ENCODE assay signal across 24 cellular contexts in the genomic region with DNA sequence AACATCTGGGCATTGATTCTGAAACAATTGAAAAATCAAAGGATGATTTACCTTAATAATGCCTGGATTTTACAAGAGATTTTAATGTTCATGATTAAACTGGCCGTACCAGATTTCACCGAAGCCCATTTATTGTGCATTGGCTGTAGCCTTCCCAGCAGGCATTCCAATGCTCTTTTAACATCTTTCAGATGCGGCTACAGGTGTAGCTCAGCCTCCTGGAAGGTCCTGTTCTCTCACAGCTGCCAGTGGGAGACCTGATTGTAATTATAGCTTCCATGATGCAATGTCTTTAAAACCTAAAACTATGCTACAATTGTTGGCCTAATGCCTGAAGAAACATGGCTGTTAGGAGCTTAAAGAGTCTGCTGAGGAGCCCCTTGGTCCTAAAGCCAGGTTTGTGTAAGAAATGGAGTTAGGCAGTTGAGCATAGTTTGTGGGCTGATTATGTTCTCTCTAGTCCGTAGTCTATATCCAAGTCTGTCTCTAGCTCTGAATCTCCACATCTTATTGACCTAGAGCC.
A peak's percentile ranks its signal among the peaks of the same experiment; 100 is the strongest.
DNase-seq lines count a peak whose midpoint lies in the region; ATAC-seq, FAIRE-seq and TF ChIP-seq lines count a peak whose summit lies in the region.
"Had no signal": no experiment of that assay in that cellular context is flagged by ENCODE, and none has a peak within 500 bp of the region (broad histone marks: within the 10 kb centered on the region; RNA-seq: fewer than 3 reads in every experiment).

No MANE protein-coding gene starts in this region.

- H3K4me3 ChIP-seq in astrocyte (ENCODE audit: insufficient read depth, low read depth, low read length) (no peak overlapping the region), mesenchymal stem cell (ENCODE audit: insufficient read depth in 1 of 2, low read depth in 1 of 2, low read length in 2 of 2) (no peak overlapping the region)
- H3K4me3 ChIP-seq: cardiac muscle cell, heart left ventricle had no signal

- no peak overlapping the region for H2BK5ac ChIP-seq in mesenchymal stem cell (ENCODE audit: low read depth, low read length, poor library complexity, severe bottlenecking)

- H2BK15ac ChIP-seq in mesenchymal stem cell (ENCODE audit: low read depth, poor library complexity, severe bottlenecking), result no peak overlapping the region

- peaks cover 4% of the 10 kb centered on the region for H3K36me3 Mint-ChIP-seq in astrocyte (ENCODE audit: low read depth, unreplicated experiment)
- H3K36me3 Mint-ChIP-seq in stimulated activated memory B cell treated with anti-CD40 and anti-IgM and Interleukin-4, amounts not matched to agents 10 μg/mL and 1 μg/mL and 100 μg/mL, for 72 hours, result no peaks in the 10 kb centered on the region

- DNase-seq in astrocyte (ENCODE audit: low read depth) (no peak), fibroblast of peridontal ligament (ENCODE audit: extremely low read depth) (peak; percentile 45), KG1 (lab: John Stamatoyannopoulos, UW) (no peak), mesenchymal stem cell (no peak)
- DNase-seq: activated CD4-positive, alpha-beta T cell treated with anti-CD3 and anti-CD28 coated beads for 1 hour; activated CD8-positive, alpha-beta T cell treated with anti-CD3 and anti-CD28 coated beads for 36 hours; activated effector memory CD4-positive, alpha-beta T cell treated with Interleukin-2 at 50 U/mL for 16 hours; CD4-positive, alpha-beta memory T cell; dermis blood vessel endothelial cell; DMS 273 treated with DMSO at 0.1 percent for 48 hours; heart left ventricle; left colon; MM.1S; naive thymus-derived CD4-positive, alpha-beta T cell; NCI-H1436 treated with DMSO at 0.1 percent for 48 hours; NCI-H524 treated with DMSO at 0.1 percent for 48 hours; RPMI8226; stimulated activated CD4-positive, alpha-beta T cell treated with anti-CD3 and anti-CD28 coated beads, Interleukin-4, amount 100 ng/mL, for 1 hour; stimulated activated naive CD4-positive, alpha-beta T cell treated with Interleukin-2 at 50 U/mL for 16 hours had no signal

- H3K4me2 ChIP-seq in astrocyte (ENCODE audit: low read length) (no peak overlapping the region), mesenchymal stem cell (ENCODE audit: low read length, poor library complexity, severe bottlenecking) (no peak overlapping the region)

- H3K27ac Mint-ChIP-seq in astrocyte (ENCODE audit: unreplicated experiment), result peak overlapping the region; percentile 9
- peak overlapping the region; percentile 30 for H3K27ac Mint-ChIP-seq in stimulated activated memory B cell treated with anti-CD40 and anti-IgM and Interleukin-4, amounts not matched to agents 10 μg/mL and 1 μg/mL and 100 μg/mL, for 72 hours
- H3K27ac Mint-ChIP-seq: activated CD8-positive, alpha-beta T cell treated with anti-CD3 and anti-CD28 coated beads for 36 hours; CD4-positive, alpha-beta memory T cell; naive thymus-derived CD4-positive, alpha-beta T cell had no signal

- H3K18ac ChIP-seq in mesenchymal stem cell (ENCODE audit: low read depth in 1 of 2, low read length in 2 of 2), result no peak overlapping the region

- no peak for FAIRE-seq in astrocyte (lab: Jason Lieb, UNC)
- FAIRE-seq: TTC549 had no signal

- no peaks in the 10 kb centered on the region for H3K79me2 ChIP-seq in astrocyte (ENCODE audit: insufficient read depth, low read length)

- ATAC-seq in stimulated activated memory B cell treated with anti-CD40 and anti-IgM and Interleukin-4, amounts not matched to agents 10 μg/mL and 1 μg/mL and 100 μg/mL, for 72 hours, result no peak
- no peak for ATAC-seq in GM18505 (IDR thresholded peaks at IDR 0.05; ENCODE audit: unreplicated experiment)
- ATAC-seq: activated CD8-positive, alpha-beta T cell treated with anti-CD3 and anti-CD28 coated beads for 36 hours; heart left ventricle; left colon; naive thymus-derived CD4-positive, alpha-beta T cell had no signal

- no peak for TF ChIP-seq CTCF in astrocyte (IDR thresholded peaks at IDR 0.05; ENCODE audit: insufficient read depth, low read depth, low read length)

- H3K27ac ChIP-seq in astrocyte (ENCODE audit: low read depth, low read length) (no peak overlapping the region), mesenchymal stem cell (ENCODE audit: low read length, poor library complexity, severe bottlenecking) (no peak overlapping the region)
- H3K27ac ChIP-seq: cardiac muscle cell, heart left ventricle had no signal

- no peak overlapping the region for H3K4ac ChIP-seq in mesenchymal stem cell (ENCODE audit: low read depth in 1 of 2, low read length in 2 of 2)

- H3K4me1 ChIP-seq in astrocyte (ENCODE audit: insufficient read depth, low read length), result no peaks in the 10 kb centered on the region
- no peaks in the 10 kb centered on the region for H3K4me1 ChIP-seq in mesenchymal stem cell (ENCODE audit: control insufficient read depth, insufficient read depth, low read depth, low read length)

- H3K9me3 Mint-ChIP-seq in astrocyte (ENCODE audit: unreplicated experiment), result peaks cover 14% of the 10 kb centered on the region
- H3K9me3 Mint-ChIP-seq in stimulated activated memory B cell treated with anti-CD40 and anti-IgM and Interleukin-4, amounts not matched to agents 10 μg/mL and 1 μg/mL and 100 μg/mL, for 72 hours, result peaks cover 14% of the 10 kb centered on the region

- no peak for TF ChIP-seq RAD21 in Ishikawa (IDR thresholded peaks at IDR 0.05; ENCODE audit: low read depth)

- no peaks in the 10 kb centered on the region for H4K20me1 ChIP-seq in astrocyte (ENCODE audit: insufficient read depth, low read length)

- no peak overlapping the region for H3K4me3 Mint-ChIP-seq in astrocyte (ENCODE audit: unreplicated experiment)
- no peak overlapping the region for H3K4me3 Mint-ChIP-seq in stimulated activated memory B cell treated with anti-CD40 and anti-IgM and Interleukin-4, amounts not matched to agents 10 μg/mL and 1 μg/mL and 100 μg/mL, for 72 hours
- H3K4me3 Mint-ChIP-seq: activated CD8-positive, alpha-beta T cell treated with anti-CD3 and anti-CD28 coated beads for 36 hours; CD4-positive, alpha-beta memory T cell; naive thymus-derived CD4-positive, alpha-beta T cell had no signal

- H3K14ac ChIP-seq in mesenchymal stem cell (ENCODE audit: low read length in 2 of 2), result no peak overlapping the region

- H2AK5ac ChIP-seq in mesenchymal stem cell (ENCODE audit: low read length, severe bottlenecking), result no peak overlapping the region

- H3K27me3 ChIP-seq in astrocyte (ENCODE audit: insufficient read depth, low read length) (no peaks in the 10 kb centered on the region), mesenchymal stem cell (ENCODE audit: control insufficient read depth in 1 of 2, insufficient read depth in 1 of 2, low read length in 2 of 2) (no peaks in the 10 kb centered on the region)
- H3K27me3 ChIP-seq: cardiac muscle cell, heart left ventricle had no signal

- TF ChIP-seq EP300 in Ishikawa (IDR thresholded peaks at IDR 0.05; ENCODE audit: borderline replicate concordance), result no peak

- H4K91ac ChIP-seq in mesenchymal stem cell (ENCODE audit: low read length), result no peak overlapping the region

- H3K79me1 ChIP-seq in mesenchymal stem cell (replicated peaks; ENCODE audit: low read length, poor library complexity, severe bottlenecking), result peaks cover 11% of the 10 kb centered on the region

- H2AFZ ChIP-seq in astrocyte (ENCODE audit: low read depth, low read length) (no peak overlapping the region), mesenchymal stem cell (ENCODE audit: low read depth, low read length) (no peak overlapping the region)

- no peak overlapping the region for H2BK120ac ChIP-seq in mesenchymal stem cell (ENCODE audit: low read depth, low read length)

- H3K23ac ChIP-seq in mesenchymal stem cell (ENCODE audit: low read length in 2 of 2), result no peak overlapping the region

- H3K9ac ChIP-seq in astrocyte (ENCODE audit: low read length), result no peak overlapping the region
- no peak overlapping the region for H3K9ac ChIP-seq in mesenchymal stem cell (ENCODE audit: low read length)

- no peak overlapping the region for H2BK12ac ChIP-seq in mesenchymal stem cell (ENCODE audit: low read length in 2 of 2)

- no peak overlapping the region for H4K8ac ChIP-seq in mesenchymal stem cell (ENCODE audit: low read length)

- H3K27me3 Mint-ChIP-seq in astrocyte (ENCODE audit: low read depth, unreplicated experiment), result no peaks in the 10 kb centered on the region
- H3K27me3 Mint-ChIP-seq in stimulated activated memory B cell treated with anti-CD40 and anti-IgM and Interleukin-4, amounts not matched to agents 10 μg/mL and 1 μg/mL and 100 μg/mL, for 72 hours, result no peaks in the 10 kb centered on the region
- H3K27me3 Mint-ChIP-seq: activated CD8-positive, alpha-beta T cell treated with anti-CD3 and anti-CD28 coated beads for 36 hours; CD4-positive, alpha-beta memory T cell; naive thymus-derived CD4-positive, alpha-beta T cell had no signal

- no peak for TF ChIP-seq POLR2A in GM18505 (IDR thresholded peaks at IDR 0.05; ENCODE audit: borderline replicate concordance, extremely low read depth, insufficient read depth, insufficient read length)

- H3K36me3 ChIP-seq in astrocyte (ENCODE audit: insufficient read depth, low read length), result no peaks in the 10 kb centered on the region
- no peaks in the 10 kb centered on the region for H3K36me3 ChIP-seq in mesenchymal stem cell (ENCODE audit: control insufficient read depth in 1 of 2, insufficient read depth in 2 of 2, low read depth in 1 of 2, low read length in 2 of 2)
- H3K36me3 ChIP-seq: cardiac muscle cell, heart left ventricle had no signal

- WGBS in mesenchymal stem cell, result 99% methylated on average over 4 of the region's 4 CpGs

- peaks cover 3% of the 10 kb centered on the region for H3K9me3 ChIP-seq in astrocyte (ENCODE audit: insufficient read depth, low read depth, low read length)
- H3K9me3 ChIP-seq in mesenchymal stem cell (ENCODE audit: control insufficient read depth, low read length), result peaks cover 5% of the 10 kb centered on the region

- H3K4me1 Mint-ChIP-seq in astrocyte (ENCODE audit: low read depth, unreplicated experiment), result peaks cover 17% of the 10 kb centered on the region
- H3K4me1 Mint-ChIP-seq in stimulated activated memory B cell treated with anti-CD40 and anti-IgM and Interleukin-4, amounts not matched to agents 10 μg/mL and 1 μg/mL and 100 μg/mL, for 72 hours, result peaks cover 37% of the 10 kb centered on the region

TF ChIP-seq in Ishikawa, 13 proteins besides CTCF, POLR2A, EP300 and RAD21:
- TF ChIP-seq NFIC (IDR thresholded peaks at IDR 0.05) (peak; percentile 52; the same call in 1 of the 2 replicates), CREB1 (IDR thresholded peaks at IDR 0.05; ENCODE audit: low read depth) (no peak), CEBPB (IDR thresholded peaks at IDR 0.05) (peak; percentile 76), EGR1 (IDR thresholded peaks at IDR 0.05) (no peak), YY1 (IDR thresholded peaks at IDR 0.05; ENCODE audit: low read depth) (peak; percentile 59; the same call in 1 of the 2 replicates)
TF ChIP-seq in Ishikawa: peak in this region for 3.
